Comparison of ENCODE assay signal across 8 cellular contexts in the genomic region with DNA sequence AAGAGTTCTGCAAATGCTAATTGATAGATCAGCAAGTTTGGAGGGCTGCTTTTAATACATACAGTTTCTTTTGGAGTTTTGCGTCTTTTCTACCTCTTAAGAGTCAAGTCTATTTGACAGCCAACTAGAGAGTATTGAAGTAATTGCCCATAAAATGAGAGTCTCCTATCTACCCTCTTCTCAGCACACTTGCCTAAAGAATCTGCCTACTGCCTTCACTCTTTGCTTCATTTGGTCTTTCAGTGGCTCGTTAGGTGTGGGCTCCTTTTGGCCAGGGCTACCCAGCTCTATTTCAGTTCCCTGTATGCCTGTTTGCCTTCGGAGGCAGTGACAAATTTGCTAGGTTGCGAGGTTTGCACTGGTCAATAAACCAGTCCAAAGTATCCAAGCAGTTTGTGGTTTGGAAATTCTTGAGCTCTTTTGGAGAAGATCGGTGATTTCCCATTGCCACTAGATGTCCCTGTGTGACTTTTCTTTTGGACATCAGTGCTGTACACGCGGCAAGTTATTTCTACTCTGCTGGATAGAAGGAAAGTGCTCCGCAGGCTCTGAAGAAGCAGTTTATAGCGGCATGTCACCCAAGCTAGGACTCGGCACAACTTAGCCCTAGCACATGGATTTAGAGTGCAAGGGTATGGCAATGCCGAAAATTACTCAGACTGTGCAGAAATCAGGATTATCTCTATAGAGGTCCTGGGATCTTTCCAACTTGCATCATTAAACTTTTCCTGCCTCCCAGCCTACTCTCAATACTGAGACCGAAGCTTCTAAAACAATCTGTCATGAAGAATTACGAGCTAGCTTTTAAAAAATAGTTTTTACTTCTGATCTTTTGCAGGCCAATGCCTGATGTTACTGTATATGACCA.
DNase-seq lines count a peak whose midpoint lies in the region; ATAC-seq lines count a peak whose summit lies in the region.

No MANE protein-coding gene starts in this region.

- no CpG with 5 or more reads among the region's 13 CpGs for WGBS in iPS DF 6.9 (ENCODE audit: insufficient coverage, insufficient read length)

- H3K36me3 ChIP-seq in iPS DF 6.9 (ENCODE audit: control insufficient read depth, insufficient read depth, low read length), result no peaks in the 10 kb centered on the region

- no peaks in the 10 kb centered on the region for H3K9me3 ChIP-seq in iPS DF 6.9 (ENCODE audit: control insufficient read depth, insufficient read depth, low read length)

- H3K27ac ChIP-seq in iPS DF 6.9 (ENCODE audit: low read length), result no peak overlapping the region
- H3K27ac ChIP-seq in substantia nigra (ENCODE audit: low read depth, low read length, poor library complexity, severe bottlenecking), result no peak overlapping the region

- peak; percentile 54 for DNase-seq in ELF-1 (ENCODE audit: low read depth, low spot score)
- DNase-seq in NCI-H1417 (lab: John Stamatoyannopoulos, UW), result peak; percentile 52 to 94 (median 72)
- peak in 45 of 56 donors; percentile 1 to 59 (median 14) for DNase-seq in amygdala (lab: John Stamatoyannopoulos, UW)
- DNase-seq in iPS DF 6.9 (ENCODE audit: low read depth, low spot score), result peak; percentile 37
- peak in 29 of 49 donors; percentile 1 to 68 (median 14) for DNase-seq in substantia nigra (lab: John Stamatoyannopoulos, UW)
- no peak for DNase-seq in stimulated activated CD4-positive, alpha-beta T cell treated with anti-CD3 and anti-CD28 coated beads, Interleukin-4, amount 100 ng/mL, for 1 hour

- H3K27me3 ChIP-seq in iPS DF 6.9 (ENCODE audit: control insufficient read depth, insufficient read depth, low read length), result no peaks in the 10 kb centered on the region

- no peak for ATAC-seq in HG03565 (IDR thresholded peaks at IDR 0.05; ENCODE audit: unreplicated experiment)
- no peak for ATAC-seq in HG03342 (IDR thresholded peaks at IDR 0.05; ENCODE audit: unreplicated experiment)

- no peak overlapping the region for H3K4me3 ChIP-seq in iPS DF 6.9 (ENCODE audit: low read length)

- no peaks in the 10 kb centered on the region for H3K4me1 ChIP-seq in iPS DF 6.9 (ENCODE audit: control insufficient read depth, insufficient read depth, low read length)
